8 cellular contexts compared by ENCODE assay signal in genomic region chr3:37162501-37163245, GRCh38. TPM values are rescaled to one million over a fixed set of nuclear protein-coding genes. Genes with fewer than 3 reads are reported as not detected.
DNase-seq lines count a peak whose midpoint lies in the region; ATAC-seq and TF ChIP-seq lines count a peak whose summit lies in the region.

No MANE protein-coding gene starts in this region.

- ATAC-seq in GM18520 (IDR thresholded peaks at IDR 0.05; ENCODE audit: unreplicated experiment) (peak; percentile 75), GM21786 (IDR thresholded peaks at IDR 0.05; ENCODE audit: unreplicated experiment) (peak; percentile 69), HG03521 (IDR thresholded peaks at IDR 0.05; ENCODE audit: unreplicated experiment) (peak; percentile 44)

- no peak for TF ChIP-seq CTCF in fibroblast of villous mesenchyme (IDR thresholded peaks at IDR 0.05; ENCODE audit: insufficient read depth, low read depth, low read length)

- DNase-seq in fibroblast of villous mesenchyme (ENCODE audit: low read depth) = peak; percentile 80
- DNase-seq in NCI-H526 treated with DMSO at 0.1 percent for 48 hours (lab: John Stamatoyannopoulos, UW) = no peak
- DNase-seq in HuH-7 (ENCODE audit: low spot score) = no peak
- DNase-seq in DMS 273 treated with DMSO at 0.1 percent for 48 hours (lab: John Stamatoyannopoulos, UW) = no peak
- DNase-seq in COR-L47 (lab: John Stamatoyannopoulos, UW) = no peak

- peak overlapping the region; percentile 4 for H3K4me3 ChIP-seq in fibroblast of villous mesenchyme (ENCODE audit: low read depth, low read length)

RNA-seq across cellular contexts. Expression of gene LRRFIP2, which starts 11.7 kb away (rescaled TPM):
- 59.3 and 84.2 TPM in 2 replicates for total RNA-seq in fibroblast of villous mesenchyme
